Comparison of ENCODE assay signal across 22 cellular contexts in genomic region chr17:73025041-73025440, GRCh38.
"Had no signal": no experiment of that assay in that cellular context is flagged by ENCODE, and none has a peak within 500 bp of the region (broad histone marks: within the 10 kb centered on the region; RNA-seq: fewer than 3 reads in every experiment).

No MANE protein-coding gene starts in this region.

- H3K4me2 ChIP-seq: smooth muscle cell had no signal

- H3K36me3 ChIP-seq: thyroid gland, uterus had no signal

- H3K4me1 ChIP-seq: gastroesophageal sphincter, suprapubic skin, uterus had no signal

- ATAC-seq: effector memory CD8-positive, alpha-beta T cell; gastroesophageal sphincter; left ventricle myocardium superior; right cardiac atrium; stimulated activated naive CD8-positive, alpha-beta T cell treated with anti-CD3 and anti-CD28 coated beads, Interleukin-15, Interleukin-2, amounts not matched to agents 100 U/mL and 50 U/mL, for 24 hours had no signal

- FAIRE-seq: kidney had no signal

- H3K27me3 ChIP-seq: esophagus squamous epithelium, gastroesophageal sphincter, suprapubic skin, thyroid gland, uterus had no signal

- H3K27me3 Mint-ChIP-seq: dendritic cell treated with granulocyte-macrophage colony-stimulating factor and Interleukin-4, amounts not matched to agents 40 ng/mL and 50 ng/mL, for 4 days; effector memory CD8-positive, alpha-beta T cell; type B pancreatic cell had no signal

- H3K27ac ChIP-seq: esophagus squamous epithelium, gastroesophageal sphincter, suprapubic skin, thyroid gland, uterus had no signal

- H3K9me3 Mint-ChIP-seq: dendritic cell treated with granulocyte-macrophage colony-stimulating factor and Interleukin-4, amounts not matched to agents 40 ng/mL and 50 ng/mL, for 4 days; type B pancreatic cell had no signal

- DNase-seq: effector memory CD8-positive, alpha-beta T cell; esophagus squamous epithelium; foreskin fibroblast; glutamatergic neuron; kidney; left colon; left ventricle myocardium superior; mesenchymal stem cell; midbrain; nephron progenitor cell; right cardiac atrium; stimulated activated CD4-positive, alpha-beta T cell treated with anti-CD3 and anti-CD28 coated beads, Interleukin-2, amount 100 ng/mL, for 48 hours; stimulated activated naive CD8-positive, alpha-beta T cell treated with anti-CD3 and anti-CD28 coated beads, Interleukin-15, Interleukin-2, amounts not matched to agents 100 U/mL and 50 U/mL, for 24 hours; uterus had no signal

- H3K9me3 ChIP-seq: suprapubic skin, thyroid gland, uterus had no signal

- H3K4me3 Mint-ChIP-seq: dendritic cell treated with granulocyte-macrophage colony-stimulating factor and Interleukin-4, amounts not matched to agents 40 ng/mL and 50 ng/mL, for 4 days; effector memory CD8-positive, alpha-beta T cell; nephron progenitor cell; type B pancreatic cell had no signal

- H3K4me3 ChIP-seq: esophagus squamous epithelium, gastroesophageal sphincter, lung, smooth muscle cell, suprapubic skin, thyroid gland, uterus had no signal

- H3K27ac Mint-ChIP-seq: dendritic cell treated with granulocyte-macrophage colony-stimulating factor and Interleukin-4, amounts not matched to agents 40 ng/mL and 50 ng/mL, for 4 days; effector memory CD8-positive, alpha-beta T cell; nephron progenitor cell; progenitor cell of endocrine pancreas; type B pancreatic cell had no signal
